In genomic region chr1:210584439-210585113, GRCh38 we compare ENCODE assay signal across 8 cellular contexts.
DNase-seq lines count a peak whose midpoint lies in the region; ATAC-seq, FAIRE-seq and TF ChIP-seq lines count a peak whose summit lies in the region.

No MANE protein-coding gene starts in this region.

- no peaks in the 10 kb centered on the region for H3K27me3 ChIP-seq in astrocyte (ENCODE audit: insufficient read depth, low read length)
- H3K27me3 ChIP-seq in small intestine (ENCODE audit: control insufficient read depth in 2 of 2, insufficient read depth in 2 of 2, low read length in 2 of 2): no peaks in the 10 kb centered on the region

- H3K4me1 ChIP-seq in astrocyte (ENCODE audit: insufficient read depth, low read length) (peaks cover 7% of the 10 kb centered on the region), small intestine (ENCODE audit: control insufficient read depth in 2 of 2, insufficient read depth in 1 of 2, low read depth in 1 of 2, low read length in 1 of 2) (no peaks in the 10 kb centered on the region)

- no peaks in the 10 kb centered on the region for H3K9me3 ChIP-seq in astrocyte (ENCODE audit: insufficient read depth, low read depth, low read length)
- no peaks in the 10 kb centered on the region for H3K9me3 ChIP-seq in small intestine (ENCODE audit: control insufficient read depth, low read depth)

- H3K27ac Mint-ChIP-seq in astrocyte (ENCODE audit: unreplicated experiment): no peak overlapping the region

- H3K27ac ChIP-seq in astrocyte (ENCODE audit: low read depth, low read length) (no peak overlapping the region), small intestine (ENCODE audit: low read depth in 1 of 2, low read length in 1 of 2) (no peak overlapping the region)

- in situ Hi-C loops in GM13977 (cut with MboI; ENCODE audit: low pct_unique_long_range_greater_than_20kb, low sequenced_read_pairs, unreplicated experiment): loop anchor here (25.0 kb wide), 3 partner anchors 353 to 1078 kb away; partner anchors contain the start of gene KCNH1

- WGBS in small intestine, 3 donors: 9 to 17% (median 17%) methylated on average over 3 of the region's 3 CpGs

- no peaks in the 10 kb centered on the region for H3K36me3 Mint-ChIP-seq in astrocyte (ENCODE audit: low read depth, unreplicated experiment)

- H3K9me3 Mint-ChIP-seq in astrocyte (ENCODE audit: unreplicated experiment): no peaks in the 10 kb centered on the region

- H3K4me3 Mint-ChIP-seq in astrocyte (ENCODE audit: unreplicated experiment): no peak overlapping the region

- TF ChIP-seq CTCF in GM13977 (IDR thresholded peaks at IDR 0.05; ENCODE audit: extremely low read depth, insufficient read depth, missing control alignments): peak; percentile 85
- TF ChIP-seq CTCF in astrocyte (IDR thresholded peaks at IDR 0.05; ENCODE audit: insufficient read depth, low read depth, low read length): peak; percentile 74

- peaks cover 19% of the 10 kb centered on the region for H3K4me1 Mint-ChIP-seq in astrocyte (ENCODE audit: low read depth, unreplicated experiment)

- H3K9ac ChIP-seq in astrocyte (ENCODE audit: low read length): no peak overlapping the region

- H3K36me3 ChIP-seq in astrocyte (ENCODE audit: insufficient read depth, low read length): no peaks in the 10 kb centered on the region
- no peaks in the 10 kb centered on the region for H3K36me3 ChIP-seq in small intestine (ENCODE audit: control insufficient read depth in 2 of 2, insufficient read depth in 2 of 2, low read length in 2 of 2)

- DNase-seq in GM13977 (ENCODE audit: low spot score): peak; percentile 68
- DNase-seq in NCI-H1930 (lab: John Stamatoyannopoulos, UW): peak; percentile 77 to 79
- DNase-seq in T-helper 9 cell: peak; percentile 22
- peak; percentile 47 for DNase-seq in astrocyte (ENCODE audit: low read depth)
- peak; percentile 85 for DNase-seq in hippocampal formation (lab: John Stamatoyannopoulos, UW)
- DNase-seq in small intestine: peak; percentile 64
- DNase-seq in NCI-H226: no peak

- H3K4me2 ChIP-seq in astrocyte (ENCODE audit: low read length): no peak overlapping the region

- no peaks in the 10 kb centered on the region for H3K79me2 ChIP-seq in astrocyte (ENCODE audit: insufficient read depth, low read length)

- peaks cover 2% of the 10 kb centered on the region for H3K27me3 Mint-ChIP-seq in astrocyte (ENCODE audit: low read depth, unreplicated experiment)

- FAIRE-seq in astrocyte (lab: Jason Lieb, UNC) (peak; percentile 23), small intestine (lab: Jason Lieb, UNC) (no peak)

- ATAC-seq in HG02970 (IDR thresholded peaks at IDR 0.05; ENCODE audit: low FRiP score, unreplicated experiment): peak; percentile 78

- no peaks in the 10 kb centered on the region for H4K20me1 ChIP-seq in astrocyte (ENCODE audit: insufficient read depth, low read length)

- no peak overlapping the region for H2AFZ ChIP-seq in astrocyte (ENCODE audit: low read depth, low read length)

- H3K4me3 ChIP-seq in astrocyte (ENCODE audit: insufficient read depth, low read depth, low read length) (no peak overlapping the region), small intestine (ENCODE audit: low read depth in 1 of 2, low read length in 2 of 2) (no peak overlapping the region)
